ENCODE assay signal across 8 cellular contexts in genomic region chr9:122912671-122912963, GRCh38. TPM values are rescaled to one million over a fixed set of nuclear protein-coding genes. Genes with fewer than 3 reads are reported as not detected.
A peak's percentile ranks its signal among the peaks of the same experiment; 100 is the strongest.
DNase-seq lines count a peak whose midpoint lies in the region; ATAC-seq and TF ChIP-seq lines count a peak whose summit lies in the region.

No MANE protein-coding gene starts in this region.

- peaks cover 38% of the 10 kb centered on the region for H3K4me1 Mint-ChIP-seq in brain

- peak overlapping the region; percentile 91 to 98 (median 95) for H3K4me3 Mint-ChIP-seq in brain

- H2AFZ ChIP-seq in mesenchymal stem cell (ENCODE audit: low read depth, low read length), result no peak overlapping the region

- H3K9me3 ChIP-seq in heart left ventricle (no peaks in the 10 kb centered on the region), mesenchymal stem cell (ENCODE audit: control insufficient read depth, low read length) (no peaks in the 10 kb centered on the region)

- no peak overlapping the region for H2BK5ac ChIP-seq in mesenchymal stem cell (ENCODE audit: low read depth, low read length, poor library complexity, severe bottlenecking)

- peak overlapping the region; percentile 88 for H4K91ac ChIP-seq in mesenchymal stem cell (ENCODE audit: low read length)

- H3K23ac ChIP-seq in mesenchymal stem cell (ENCODE audit: low read length in 2 of 2), result no peak overlapping the region

- peaks cover 6% of the 10 kb centered on the region for H3K27me3 Mint-ChIP-seq in brain

- peak overlapping the region; percentile 73 for H3K4me2 ChIP-seq in mesenchymal stem cell (ENCODE audit: low read length, poor library complexity, severe bottlenecking)

- H3K9ac ChIP-seq in mesenchymal stem cell (ENCODE audit: low read length), result peak overlapping the region; percentile 91

- no peak overlapping the region for H2AK5ac ChIP-seq in mesenchymal stem cell (ENCODE audit: low read length, severe bottlenecking)

- no peak overlapping the region for H2BK120ac ChIP-seq in mesenchymal stem cell (ENCODE audit: low read depth, low read length)

- H3K4me1 ChIP-seq in heart left ventricle (peaks cover 0 to 16% (median 8%) of the 10 kb centered on the region in 12 donors), mesenchymal stem cell (ENCODE audit: control insufficient read depth, insufficient read depth, low read depth, low read length) (no peaks in the 10 kb centered on the region), urinary bladder (ENCODE audit: insufficient read depth) (no peaks in the 10 kb centered on the region)

- ATAC-seq in heart left ventricle, result no peak
- no peak for ATAC-seq in left cardiac atrium

- H3K9me3 Mint-ChIP-seq in brain, result peaks cover 0 to 3% (median 0%) of the 10 kb centered on the region in 5 experiments

- no peaks in the 10 kb centered on the region for H3K27me3 ChIP-seq in heart left ventricle
- H3K27me3 ChIP-seq in mesenchymal stem cell (ENCODE audit: control insufficient read depth in 1 of 2, insufficient read depth in 1 of 2, low read length in 2 of 2), result no peaks in the 10 kb centered on the region

- H3K36me3 Mint-ChIP-seq in brain, result peaks cover 14% of the 10 kb centered on the region

- no peak overlapping the region for H2BK12ac ChIP-seq in mesenchymal stem cell (ENCODE audit: low read length in 2 of 2)

- no peak overlapping the region for H3K14ac ChIP-seq in mesenchymal stem cell (ENCODE audit: low read length in 2 of 2)

- H3K4ac ChIP-seq in mesenchymal stem cell (ENCODE audit: low read depth in 1 of 2, low read length in 2 of 2), result peak overlapping the region in 1 of 2 experiments; percentile 8

- H3K4me3 ChIP-seq in heart left ventricle (peak overlapping the region; percentile 49 to 94 (median 84)), mesenchymal stem cell (ENCODE audit: insufficient read depth in 1 of 2, low read depth in 1 of 2, low read length in 2 of 2) (peak overlapping the region; percentile 70 to 92), urinary bladder (ENCODE audit: low read depth, low read length) (peak overlapping the region; percentile 98)

- TF ChIP-seq CTCF in heart left ventricle (IDR thresholded peaks at IDR 0.05) (no peak), brain (conservative IDR thresholded peaks at IDR 0.05) (no peak)

- H3K36me3 ChIP-seq in heart left ventricle, result peaks cover 3 to 46% (median 29%) of the 10 kb centered on the region in 9 donors
- H3K36me3 ChIP-seq in mesenchymal stem cell (ENCODE audit: control insufficient read depth in 1 of 2, insufficient read depth in 2 of 2, low read depth in 1 of 2, low read length in 2 of 2), result peaks cover 4 to 32% of the 10 kb centered on the region in 2 experiments
- H3K36me3 ChIP-seq in urinary bladder (ENCODE audit: insufficient read depth), result peaks cover under 1% of the 10 kb centered on the region

- H4K8ac ChIP-seq in mesenchymal stem cell (ENCODE audit: low read length), result peak overlapping the region; percentile 98

- H2BK15ac ChIP-seq in mesenchymal stem cell (ENCODE audit: low read depth, poor library complexity, severe bottlenecking), result no peak overlapping the region

- H3K79me1 ChIP-seq in mesenchymal stem cell (replicated peaks; ENCODE audit: low read length, poor library complexity, severe bottlenecking), result peaks cover 14% of the 10 kb centered on the region

- DNase-seq in heart left ventricle (no peak), left cardiac atrium (no peak), mesenchymal stem cell (no peak), pons (ENCODE audit: low spot score) (no peak)
- no peak for DNase-seq in activated CD8-positive, alpha-beta memory T cell treated with anti-CD3 and anti-CD28 coated beads, Interleukin-2, amount 50 U/mL, for 4 hours
- no peak for DNase-seq in stimulated activated CD4-positive, alpha-beta T cell treated with anti-CD3 and anti-CD28 coated beads, Interleukin-15, amount 100 ng/mL, for 24 hours

- peak overlapping the region; percentile 97 to 99 (median 98) for H3K27ac Mint-ChIP-seq in brain

- peak overlapping the region in 11 of 12 donors; percentile 75 to 94 (median 80) for H3K27ac ChIP-seq in heart left ventricle
- peak overlapping the region; percentile 86 for H3K27ac ChIP-seq in mesenchymal stem cell (ENCODE audit: low read length, poor library complexity, severe bottlenecking)
- H3K27ac ChIP-seq in urinary bladder (ENCODE audit: low read depth), result peak overlapping the region; percentile 92

- 3 to 6% (median 5%) methylated on average over 9 of the region's 9 CpGs for WGBS in heart left ventricle, 4 donors
- WGBS in mesenchymal stem cell, result 13% methylated on average over 9 of the region's 9 CpGs
- 3% methylated on average over 9 of the region's 9 CpGs for WGBS in urinary bladder

- H3K18ac ChIP-seq in mesenchymal stem cell (ENCODE audit: low read depth in 1 of 2, low read length in 2 of 2), result peak overlapping the region in 1 of 2 experiments; percentile 85

- intact Hi-C loops in heart left ventricle (cut with DNase I), result loop anchor here in 2 of 10 donors (5.0 to 10.0 kb wide), 2 partner anchors 35 to 818 kb away; partner anchors contain the start of gene TTLL11 (in 1 of the 2)
- intact Hi-C loops in left cardiac atrium (cut with DNase I), result no loop called here

- no peak for TF ChIP-seq POLR2A in heart left ventricle (IDR thresholded peaks at IDR 0.05)

RNA-seq across cellular contexts. Expression of gene ZBTB6, which starts 0.5 kb away (rescaled TPM):
- total RNA-seq in heart left ventricle, result 1 to 10 TPM; 5.1 to 8.1 (median 6.3) TPM
- 1 to 10 TPM; 2.0 to 4.6 TPM for polyA plus RNA-seq in heart left ventricle
- 1 to 10 TPM; 5.4 to 7.3 TPM for total RNA-seq in left cardiac atrium
- polyA plus RNA-seq in brain (ENCODE audit: insufficient read depth, low read depth, low replicate concordance), result 6.2 TPM
- 4.8 TPM for polyA plus RNA-seq in mesenchymal stem cell (2013, experiment 1 of 2)
- 5.3 TPM for polyA plus RNA-seq in mesenchymal stem cell (2013, experiment 2 of 2)
- 35.2 TPM for total RNA-seq in urinary bladder
- 5.2 TPM for polyA plus RNA-seq in urinary bladder

RNA-seq across cellular contexts. Expression of gene RC3H2, which starts 7.5 kb away (rescaled TPM):
- total RNA-seq in heart left ventricle (10 to 100 TPM; 36.2 to 52.2 (median 45.4) TPM), left cardiac atrium (10 to 100 TPM; 36.7 to 41.1 TPM), urinary bladder (65.6 TPM)
- polyA plus RNA-seq in heart left ventricle (10 to 100 TPM; 11.7 to 21.3 TPM), brain (ENCODE audit: insufficient read depth, low read depth, low replicate concordance) (12.4 TPM), urinary bladder (14.5 TPM)
- polyA plus RNA-seq in mesenchymal stem cell (2013, experiment 1 of 2), result 37.5 TPM
- polyA plus RNA-seq in mesenchymal stem cell (2013, experiment 2 of 2), result 37.0 TPM

RNA-seq across cellular contexts. Expression of gene ZBTB26, which starts 18.7 kb away (rescaled TPM):
- total RNA-seq in heart left ventricle (1 to 10 TPM; 2.3 to 6.1 (median 3.7) TPM), left cardiac atrium (1 to 10 TPM; 3.6 to 6.2 TPM), urinary bladder (11.5 TPM)
- polyA plus RNA-seq in heart left ventricle (1 to 10 TPM; 1.3 to 3.0 TPM), brain (ENCODE audit: insufficient read depth, low read depth, low replicate concordance) (3.3 TPM), urinary bladder (8.4 TPM)
- 2.3 TPM for polyA plus RNA-seq in mesenchymal stem cell (2013, experiment 1 of 2)
- 2.3 TPM for polyA plus RNA-seq in mesenchymal stem cell (2013, experiment 2 of 2)

RNA-seq across cellular contexts. Expression of gene RABGAP1, which starts 28.2 kb away (rescaled TPM):
- total RNA-seq in heart left ventricle, result 10 to 100 TPM; 22.0 to 62.2 (median 45.1) TPM
- 10 to 100 TPM; 11.8 to 18.0 TPM for polyA plus RNA-seq in heart left ventricle
- total RNA-seq in left cardiac atrium, result 10 to 100 TPM; 38.0 to 40.8 TPM
- 34.8 TPM for polyA plus RNA-seq in brain (ENCODE audit: insufficient read depth, low read depth, low replicate concordance)
- 24.0 TPM for polyA plus RNA-seq in mesenchymal stem cell (2013, experiment 1 of 2)
- 23.7 TPM for polyA plus RNA-seq in mesenchymal stem cell (2013, experiment 2 of 2)
- total RNA-seq in urinary bladder, result 134 TPM
- polyA plus RNA-seq in urinary bladder, result 46.2 TPM
